Comparison of ENCODE assay signal across 18 cellular contexts in genomic region chr11:28760676-28761390, GRCh38.
A peak's percentile ranks its signal among the peaks of the same experiment; 100 is the strongest.
DNase-seq lines count a peak whose midpoint lies in the region; ATAC-seq and TF ChIP-seq lines count a peak whose summit lies in the region.
"Had no signal": no experiment of that assay in that cellular context is flagged by ENCODE, and none has a peak within 500 bp of the region (broad histone marks: within the 10 kb centered on the region; RNA-seq: fewer than 3 reads in every experiment).

No MANE protein-coding gene starts in this region.

- in situ Hi-C loops in IMR-90 (cut with MboI; ENCODE audit: low sequenced_read_pairs) = no loop called here

- no peaks in the 10 kb centered on the region for H3K9me3 Mint-ChIP-seq in Calu3 (ENCODE audit: low read depth, unreplicated experiment)
- H3K9me3 Mint-ChIP-seq: H9 had no signal

- no peak overlapping the region for H3K9ac ChIP-seq in IMR-90 (ENCODE audit: low read depth, low read length)

- H3K9me1 ChIP-seq in IMR-90 (ENCODE audit: insufficient read depth, low read length) = no peaks in the 10 kb centered on the region; the same call in none of the 2 replicates

- peak overlapping the region; percentile 99 for H3K18ac ChIP-seq in IMR-90 (ENCODE audit: low read depth, low read length)

- H3K4me1 Mint-ChIP-seq in Calu3 (ENCODE audit: low read depth, unreplicated experiment) = peaks cover 83% of the 10 kb centered on the region

- dilution Hi-C loops in IMR-90 (cut with HindIII; ENCODE audit: low sequenced_read_pairs, unreplicated experiment) = no loop called here

- H2AK5ac ChIP-seq in IMR-90 (ENCODE audit: low read depth, low read length) = peak overlapping the region; percentile 80

- peak overlapping the region; percentile 23 for H3K14ac ChIP-seq in IMR-90 (replicated peaks; ENCODE audit: low read depth, low read length)

- no peaks in the 10 kb centered on the region for H3K36me3 ChIP-seq in IMR-90 (ENCODE audit: control insufficient read depth, insufficient read depth, low read length)
- no peaks in the 10 kb centered on the region for H3K36me3 ChIP-seq in kidney epithelial cell (ENCODE audit: control insufficient read depth, insufficient read depth, low read length)
- H3K36me3 ChIP-seq: left ventricle myocardium inferior had no signal

- H3K27me3 Mint-ChIP-seq in Calu3 (ENCODE audit: unreplicated experiment) = no peaks in the 10 kb centered on the region
- H3K27me3 Mint-ChIP-seq: effector memory CD8-positive, alpha-beta T cell; natural killer cell treated with Interleukin-12 subunit alpha and Interleukin-12 subunit beta and Interleukin-15 and Interleukin-18, amount 100 ng/mL, for 72 hours had no signal

- peak overlapping the region; percentile 58 for H2BK15ac ChIP-seq in IMR-90 (ENCODE audit: low read depth, low read length)

- H2AFZ ChIP-seq in IMR-90 (replicated peaks; ENCODE audit: low read length, poor library complexity) = no peak overlapping the region

- H3K27me3 ChIP-seq in IMR-90 (ENCODE audit: control insufficient read depth, insufficient read depth, low read length) (no peaks in the 10 kb centered on the region), kidney epithelial cell (ENCODE audit: control insufficient read depth, insufficient read depth, low read length) (no peaks in the 10 kb centered on the region)
- H3K27me3 ChIP-seq: body of pancreas had no signal

- TF ChIP-seq RAD21 in IMR-90 (IDR thresholded peaks at IDR 0.05; ENCODE audit: low read length) = no peak

- peaks cover 14% of the 10 kb centered on the region; the same call in 1 of the 2 replicates for H3K4me1 ChIP-seq in IMR-90 (ENCODE audit: control insufficient read depth, insufficient read depth, low read length)
- H3K4me1 ChIP-seq: left ventricle myocardium inferior had no signal

- peak overlapping the region; percentile 48 for H3K4ac ChIP-seq in IMR-90 (ENCODE audit: low read depth, low read length)

- no peak for TF ChIP-seq POLR2A in IMR-90 (IDR thresholded peaks at IDR 0.05; ENCODE audit: low read depth, low read length)

- no CpG with 5 or more reads among the region's 8 CpGs for WGBS in IMR-90 (ENCODE audit: extremely low coverage in 2 of 2, insufficient read length in 1 of 2), 2 experiments

- CTCF ChIA-PET in Calu3 (lab: Charles Lee) (interaction anchor here (1.1 to 2.6 kb wide), 4 partner anchors 59 to 259 kb away, joined by 3 to 10 read pairs (median 4); no protein-coding TSS in a partner anchor), IMR-90 (lab: Yijun Ruan, JAX) (interaction anchor here (0.6 kb wide), 2 partner anchors 132 to 380 kb away, joined by 3 to 4 read pairs; no protein-coding TSS in a partner anchor)

- peak overlapping the region; percentile 40 to 80 for H4K8ac ChIP-seq in IMR-90 (ENCODE audit: low read depth in 2 of 2, low read length in 2 of 2)

- H2BK120ac ChIP-seq in IMR-90 (ENCODE audit: low read depth, low read length) = peak overlapping the region; percentile 91

- no peak overlapping the region; the same call in 1 of the 2 replicates for H3K4me2 ChIP-seq in IMR-90 (ENCODE audit: low read depth, low read length)

- peak overlapping the region; percentile 97 for H3K27ac Mint-ChIP-seq in Calu3 (ENCODE audit: unreplicated experiment)
- H3K27ac Mint-ChIP-seq: activated T-helper 2 cell treated with anti-CD3 and anti-CD28 coated beads, Interferon-gamma antibody, Interleukin-2, Interleukin-4, amounts not matched to agents 10 μg/mL and 5 μg/mL and 100 μg/mL, durations not matched to agents 14 hours and 24 hours and 36 hours; effector memory CD8-positive, alpha-beta T cell; natural killer cell treated with Interleukin-12 subunit alpha and Interleukin-12 subunit beta and Interleukin-15 and Interleukin-18, amount 100 ng/mL, for 72 hours had no signal

- H3K36me3 Mint-ChIP-seq in Calu3 (ENCODE audit: insufficient read depth, unreplicated experiment) = peaks cover 7% of the 10 kb centered on the region

- TF ChIP-seq CTCF in Calu3 (IDR thresholded peaks at IDR 0.05; ENCODE audit: unreplicated experiment) = no peak
- TF ChIP-seq CTCF in IMR-90 (conservative IDR thresholded peaks at IDR 0.05; ENCODE audit: low read depth, low read length) = no peak
- TF ChIP-seq CTCF in kidney epithelial cell (IDR thresholded peaks at IDR 0.05; ENCODE audit: insufficient read depth, low read length, poor library complexity, severe bottlenecking) = no peak

- peak overlapping the region; percentile 74 for H4K91ac ChIP-seq in IMR-90 (ENCODE audit: insufficient read depth, low read depth, low read length)

- H4K20me1 ChIP-seq in IMR-90 (ENCODE audit: insufficient read depth, low read length) = no peaks in the 10 kb centered on the region

- peak overlapping the region; percentile 64 for H3K4me3 Mint-ChIP-seq in Calu3 (ENCODE audit: low read depth, unreplicated experiment)
- H3K4me3 Mint-ChIP-seq: effector memory CD8-positive, alpha-beta T cell; H9; natural killer cell treated with Interleukin-12 subunit alpha and Interleukin-12 subunit beta and Interleukin-15 and Interleukin-18, amount 100 ng/mL, for 72 hours had no signal

- H4K5ac ChIP-seq in IMR-90 (ENCODE audit: low read depth, low read length) = peak overlapping the region; percentile 81

- no peak for ATAC-seq in IMR-90 (ENCODE audit: low read depth)
- ATAC-seq in GM18873 (IDR thresholded peaks at IDR 0.05; ENCODE audit: low FRiP score, unreplicated experiment) = no peak
- ATAC-seq in GM19035 (IDR thresholded peaks at IDR 0.05; ENCODE audit: unreplicated experiment) = no peak
- ATAC-seq: body of pancreas; effector memory CD8-positive, alpha-beta T cell; natural killer cell treated with Interleukin-12 subunit alpha and Interleukin-12 subunit beta and Interleukin-15 and Interleukin-18, amount 100 ng/mL, for 72 hours; sciatic nerve; stimulated activated naive CD8-positive, alpha-beta T cell treated with anti-CD3 and anti-CD28 coated beads, Interleukin-15, Interleukin-2, amounts not matched to agents 100 U/mL and 50 U/mL, for 24 hours had no signal

- H2AK9ac ChIP-seq in IMR-90 (replicated peaks; ENCODE audit: low read depth, low read length, poor library complexity) = no peak overlapping the region

- H3K23ac ChIP-seq in IMR-90 (ENCODE audit: low read depth, low read length) = no peak overlapping the region

- BruUV-seq in Calu3 (replicated peaks; lab: Mats Ljungman, UMichigan) (TSS peak; percentile 53), IMR-90 (replicated peaks; lab: Mats Ljungman, UMichigan) (no TSS peak)

- H3K56ac ChIP-seq in IMR-90 (ENCODE audit: extremely low read depth, insufficient read depth, low read length) = peak overlapping the region; percentile 41; the same call in 1 of the 2 replicates

- H3K4me3 ChIP-seq in IMR-90 (ENCODE audit: insufficient read depth, low read depth, low read length) (no peak overlapping the region), kidney epithelial cell (ENCODE audit: low read depth, low read length) (no peak overlapping the region)
- H3K4me3 ChIP-seq: body of pancreas, left ventricle myocardium inferior had no signal

- peak overlapping the region; percentile 32 for H3K27ac ChIP-seq in IMR-90 (ENCODE audit: insufficient read depth, low read length)
- H3K27ac ChIP-seq: body of pancreas, left ventricle myocardium inferior had no signal

- POLR2A ChIA-PET in IMR-90 (lab: Charles Lee; ENCODE audit: unreplicated experiment) = no interaction called here

- H2BK20ac ChIP-seq in IMR-90 (ENCODE audit: low read depth, low read length) = peak overlapping the region; percentile 95

- H2BK5ac ChIP-seq in IMR-90 (ENCODE audit: low read depth, low read length, poor library complexity, severe bottlenecking) = peak overlapping the region; percentile 95

- intact Hi-C loops in Calu3 (cut with micrococcal nuclease; ENCODE audit: unreplicated experiment) = loop anchor here (1.0 kb wide), 2 partner anchors 398 to 1064 kb away; no protein-coding TSS in a partner anchor
- intact Hi-C loops in IMR-90 (cut with micrococcal nuclease) = no loop called here

- no peaks in the 10 kb centered on the region for H3K9me3 ChIP-seq in IMR-90 (ENCODE audit: control insufficient read depth, insufficient read depth, low read length)
- H3K9me3 ChIP-seq: body of pancreas, left ventricle myocardium inferior had no signal

- H3K79me1 ChIP-seq in IMR-90 (ENCODE audit: low read depth in 1 of 2, low read length in 2 of 2) = no peaks in the 10 kb centered on the region

- DNase-seq in Calu3 (peak; percentile 48), IMR-90 (peak; percentile 27), SW480 (ENCODE audit: low spot score) (peak; percentile 6), kidney epithelial cell (ENCODE audit: low read depth) (peak; percentile 72), hepatic stellate cell (ENCODE audit: low spot score) (no peak), HCEC 1CT (no peak)
- DNase-seq: activated CD4-positive, alpha-beta T cell treated with anti-CD3 and anti-CD28 coated beads, Interleukin-2, amount 50 U/mL, for 48 hours; body of pancreas; effector memory CD8-positive, alpha-beta T cell; H9; left ventricle myocardium inferior; NCI-H2081 treated with DMSO at 0.1 percent for 48 hours; stimulated activated naive CD8-positive, alpha-beta T cell treated with anti-CD3 and anti-CD28 coated beads, Interleukin-15, Interleukin-2, amounts not matched to agents 100 U/mL and 50 U/mL, for 24 hours had no signal

TF ChIP-seq in IMR-90, 13 proteins besides CTCF, POLR2A, EP300 and RAD21 (continues in another document):
- no peak for TF ChIP-seq SMC3 (IDR thresholded peaks at IDR 0.05; ENCODE audit: low read depth, low read length)
- no peak for TF ChIP-seq MXI1 (IDR thresholded peaks at IDR 0.05; ENCODE audit: borderline replicate concordance, low read depth, low read length)
- no peak for TF ChIP-seq BHLHE40 (IDR thresholded peaks at IDR 0.05; ENCODE audit: low read depth, low read length)
- TF ChIP-seq MAZ (IDR thresholded peaks at IDR 0.05; ENCODE audit: borderline replicate concordance, low read depth, low read length) = no peak
- TF ChIP-seq, protein P1, sequence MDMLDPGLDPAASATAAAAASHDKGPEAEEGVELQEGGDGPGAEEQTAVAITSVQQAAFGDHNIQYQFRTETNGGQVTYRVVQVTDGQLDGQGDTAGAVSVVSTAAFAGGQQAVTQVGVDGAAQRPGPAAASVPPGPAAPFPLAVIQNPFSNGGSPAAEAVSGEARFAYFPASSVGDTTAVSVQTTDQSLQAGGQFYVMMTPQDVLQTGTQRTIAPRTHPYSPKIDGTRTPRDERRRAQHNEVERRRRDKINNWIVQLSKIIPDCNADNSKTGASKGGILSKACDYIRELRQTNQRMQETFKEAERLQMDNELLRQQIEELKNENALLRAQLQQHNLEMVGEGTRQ (IDR thresholded peaks at IDR 0.05; ENCODE audit: low read depth, low read length) = no peak
- no peak for TF ChIP-seq FOS (IDR thresholded peaks at IDR 0.05; ENCODE audit: low read depth, low read length)
- TF ChIP-seq RCOR1 (IDR thresholded peaks at IDR 0.05; ENCODE audit: insufficient replicate concordance, low read length) = no peak
- TF ChIP-seq RFX5 (IDR thresholded peaks at IDR 0.05; ENCODE audit: low read depth, low read length) = no peak

Comparison
In these comparisons a context has a peak if more than half of its experiments do, and no peak if none do; other contexts are left out.
1. DNase-seq: peak in Calu3 (single experiment), IMR-90 (single experiment), SW480 (single experiment) and kidney epithelial cell (single experiment); none in hepatic stellate cell (single experiment) and HCEC 1CT (single experiment).